ENCODE assay signal across 20 cellular contexts in genomic region chr16:67388591-67388990, GRCh38. TPM values are rescaled to one million over a fixed set of nuclear protein-coding genes. Genes with fewer than 3 reads are reported as not detected.
DNase-seq lines count a peak whose midpoint lies in the region; ATAC-seq, FAIRE-seq and TF ChIP-seq lines count a peak whose summit lies in the region.
"Had no signal": no experiment of that assay in that cellular context is flagged by ENCODE, and none has a peak within 500 bp of the region (broad histone marks: within the 10 kb centered on the region; RNA-seq: fewer than 3 reads in every experiment).

No MANE protein-coding gene starts in this region.

- no peak overlapping the region for H2AFZ ChIP-seq in H1 (ENCODE audit: low read length)
- no peak overlapping the region for H2AFZ ChIP-seq in osteoblast (ENCODE audit: low read length)
- H2AFZ ChIP-seq: GM23338 had no signal

- peaks cover 0 to 19% (median 8%) of the 10 kb centered on the region in 4 experiments; a peak in 6 of 7 replicates for H3K4me1 ChIP-seq in H1 (replicated peaks in 1 of 4; ENCODE audit: control insufficient read depth in 3 of 4, insufficient read depth in 4 of 4, low read length in 3 of 4)
- peaks cover 7% of the 10 kb centered on the region for H3K4me1 ChIP-seq in osteoblast (ENCODE audit: insufficient read depth, low read length)

- no peak for FAIRE-seq in H1 (lab: Jason Lieb, UNC)
- no peak for FAIRE-seq in GM12892 (lab: Jason Lieb, UNC)

- peak overlapping the region; percentile 45 for H4K91ac ChIP-seq in H1 (replicated peaks; ENCODE audit: insufficient read length, low read length)

- H3K36me3 ChIP-seq in H1 (ENCODE audit: control insufficient read depth in 2 of 4, insufficient read depth in 4 of 4, low read length in 3 of 4): no peaks in the 10 kb centered on the region
- H3K36me3 ChIP-seq in osteoblast (ENCODE audit: insufficient read depth, low read length): no peaks in the 10 kb centered on the region
- H3K36me3 ChIP-seq in brain microvascular endothelial cell (replicated peaks): no peaks in the 10 kb centered on the region
- H3K36me3 ChIP-seq: Peyer's patch, SJSA1 had no signal

- H2BK120ac ChIP-seq in H1 (replicated peaks; ENCODE audit: low read depth, low read length): no peak overlapping the region

- TF ChIP-seq POLR2A in H1 (IDR thresholded peaks at IDR 0.05; ENCODE audit: control extremely low read depth in 1 of 2, low read depth in 2 of 2, low read length in 2 of 2): no peak
- no peak for TF ChIP-seq POLR2A in GM12892 (IDR thresholded peaks at IDR 0.05; ENCODE audit: low read depth, low read length)

- H3K4me3 ChIP-seq in H1 (ENCODE audit: extremely low read depth in 1 of 4, insufficient read depth in 2 of 4, low read depth in 3 of 4, low read length in 4 of 4) (no peak overlapping the region), osteoblast (ENCODE audit: insufficient read depth, low read length) (no peak overlapping the region), brain microvascular endothelial cell (ENCODE audit: low read depth, low read length) (no peak overlapping the region)
- H3K4me3 ChIP-seq: GM23338, Peyer's patch, SJSA1 had no signal

- WGBS in H1 (ENCODE audit: extremely low coverage in 1 of 2, insufficient coverage in 1 of 2, insufficient read length in 1 of 2, insufficient replicate concordance in 2 of 2, low coverage in 1 of 2, low lambda C conversion rate in 2 of 2, missing lambda C conversion rate in 1 of 2), 2 experiments: 88% methylated on average over 1 of the region's 2 CpGs; no CpG with 5 or more reads in 1 of the 2 experiments

- H3K23me2 ChIP-seq in H1 (ENCODE audit: low read depth, low read length): no peaks in the 10 kb centered on the region; the same call in 1 of the 2 replicates

- no peak overlapping the region for H2BK12ac ChIP-seq in H1 (ENCODE audit: low read depth, low read length)

- H3K56ac ChIP-seq in H1 (replicated peaks; ENCODE audit: insufficient read length, low read depth, low read length): no peak overlapping the region

- no peak overlapping the region for H2AK5ac ChIP-seq in H1 (ENCODE audit: low read depth, low read length)

- H2BK20ac ChIP-seq in H1 (ENCODE audit: low read length): no peak overlapping the region

- TF ChIP-seq EP300 in H1 (IDR thresholded peaks at IDR 0.05; ENCODE audit: borderline replicate concordance in 1 of 2, low read depth in 2 of 2, low read length in 2 of 2): no peak

- H3K18ac ChIP-seq in H1 (ENCODE audit: extremely low read depth, low read length): no peak overlapping the region

- CTCF ChIA-PET in H1 (lab: Charles Lee; ENCODE audit: partially characterized antibody): interaction anchor here (0.6 to 32.4 kb wide), 10 partner anchors 8 to 224 kb away, joined by 3 to 476 read pairs (median 4); partner anchors contain the start of genes KCTD19, LRRC36 and ZDHHC1

- no peaks in the 10 kb centered on the region for H3K9me3 Mint-ChIP-seq in natural killer cell treated with Interleukin-12 subunit alpha and Interleukin-12 subunit beta and Interleukin-15 and Interleukin-18, amount 100 ng/mL, for 72 hours
- no peaks in the 10 kb centered on the region for H3K9me3 Mint-ChIP-seq in natural killer cell
- H3K9me3 Mint-ChIP-seq: GM23338 had no signal

- H3K4me2 ChIP-seq in H1 (ENCODE audit: insufficient read depth in 1 of 2, low read depth in 2 of 2, low read length in 2 of 2) (no peak overlapping the region), osteoblast (ENCODE audit: insufficient read depth, low read length) (no peak overlapping the region)
- H3K4me2 ChIP-seq: GM23338 had no signal

- H4K20me1 ChIP-seq in H1 (replicated peaks in 1 of 2; ENCODE audit: control insufficient read depth in 1 of 2, insufficient read depth in 2 of 2, low read length in 2 of 2): peaks cover 3 to 5% of the 10 kb centered on the region in 2 experiments
- H4K20me1 ChIP-seq in osteoblast (ENCODE audit: insufficient read depth, low read length): peaks cover 4% of the 10 kb centered on the region

- H3K4me3 Mint-ChIP-seq in natural killer cell treated with Interleukin-12 subunit alpha and Interleukin-12 subunit beta and Interleukin-15 and Interleukin-18, amount 100 ng/mL, for 72 hours: no peak overlapping the region
- no peak overlapping the region for H3K4me3 Mint-ChIP-seq in natural killer cell
- H3K4me3 Mint-ChIP-seq: GM23338 had no signal

- H3K79me1 ChIP-seq in H1 (ENCODE audit: low read depth, low read length): no peaks in the 10 kb centered on the region

- H4K5ac ChIP-seq in H1 (ENCODE audit: insufficient read length, low read depth, low read length): no peak overlapping the region

- H3K27me3 ChIP-seq in H1 (replicated peaks in 1 of 4; ENCODE audit: control insufficient read depth in 3 of 4, extremely low read depth in 1 of 4, insufficient read depth in 3 of 4, low read length in 3 of 4): peaks cover 7 to 23% (median 18%) of the 10 kb centered on the region in 4 experiments
- H3K27me3 ChIP-seq in osteoblast (ENCODE audit: insufficient read depth, low read length): peaks cover 18% of the 10 kb centered on the region
- H3K27me3 ChIP-seq in brain microvascular endothelial cell (replicated peaks): peaks cover 5% of the 10 kb centered on the region
- H3K27me3 ChIP-seq: Peyer's patch, SJSA1 had no signal

- H2BK5ac ChIP-seq in H1 (ENCODE audit: low read depth, low read length): no peak overlapping the region

- no peak overlapping the region for H3K27ac Mint-ChIP-seq in natural killer cell treated with Interleukin-12 subunit alpha and Interleukin-12 subunit beta and Interleukin-15 and Interleukin-18, amount 100 ng/mL, for 72 hours
- no peak overlapping the region for H3K27ac Mint-ChIP-seq in natural killer cell
- H3K27ac Mint-ChIP-seq: GM23338 had no signal

- H3K9me3 ChIP-seq in H1 (ENCODE audit: insufficient read depth in 2 of 2, low read depth in 1 of 2, low read length in 1 of 2) (no peaks in the 10 kb centered on the region), osteoblast (ENCODE audit: low read depth, low read length) (no peaks in the 10 kb centered on the region)
- H3K9me3 ChIP-seq: Peyer's patch, SJSA1 had no signal

- no peak for ATAC-seq in natural killer cell treated with Interleukin-12 subunit alpha and Interleukin-12 subunit beta and Interleukin-15 and Interleukin-18, amount 100 ng/mL, for 72 hours
- ATAC-seq in natural killer cell: no peak
- ATAC-seq in GM18519 (IDR thresholded peaks at IDR 0.05; ENCODE audit: low FRiP score, unreplicated experiment): no peak
- ATAC-seq: GM23338 had no signal

- intact Hi-C loops in natural killer cell (cut with micrococcal nuclease): no loop called here

- H3K23ac ChIP-seq in H1 (ENCODE audit: insufficient read length): no peak overlapping the region

- peak; percentile 31 for DNase-seq in natural killer cell treated with Interleukin-12 subunit alpha and Interleukin-12 subunit beta and Interleukin-15 and Interleukin-18, amount 100 ng/mL, for 72 hours (ENCODE audit: low spot score)
- DNase-seq in natural killer cell (no peak), H1 (ENCODE audit: low read depth in 1 of 2, low spot score in 2 of 2) (no peak), osteoblast (ENCODE audit: insufficient read length, low spot score, missing footprints) (peak; percentile 43), brain microvascular endothelial cell (no peak), GM12892 (ENCODE audit: insufficient read length) (no peak)
- DNase-seq: AML-193; DND-41; MM.1S; NCI-H1092; NCI-H1436 treated with DMSO at 0.1 percent for 48 hours; NCI-H2029; NCI-H69; NK-92 treated with Interleukin-12 subunit alpha and Interleukin-12 subunit beta, amount 100 ng/mL, for 24 hours had no signal

- H3K27me3 Mint-ChIP-seq in natural killer cell treated with Interleukin-12 subunit alpha and Interleukin-12 subunit beta and Interleukin-15 and Interleukin-18, amount 100 ng/mL, for 72 hours: peaks cover 12 to 23% of the 10 kb centered on the region in 2 donors
- H3K27me3 Mint-ChIP-seq in natural killer cell (ENCODE audit: low read depth in 2 of 2): peaks cover 9 to 24% of the 10 kb centered on the region in 2 donors

- in situ Hi-C loops in brain microvascular endothelial cell (cut with HindIII; ENCODE audit: low pct_ligation_motif_present, low sequenced_read_pairs): no loop called here

- TF ChIP-seq CTCF in natural killer cell (IDR thresholded peaks at IDR 0.05): no peak
- TF ChIP-seq CTCF in H1 (IDR thresholded peaks at IDR 0.05; ENCODE audit: control extremely low read depth in 1 of 3, insufficient read depth in 1 of 3, low read depth in 1 of 3, low read length in 3 of 3): no peak
- no peak for TF ChIP-seq CTCF in osteoblast (IDR thresholded peaks at IDR 0.05; ENCODE audit: extremely low read depth, low read depth, low read length)
- no peak for TF ChIP-seq CTCF in brain microvascular endothelial cell (IDR thresholded peaks at IDR 0.05; ENCODE audit: low read depth, low read length, missing control alignments)

- no peaks in the 10 kb centered on the region for H3K79me2 ChIP-seq in H1 (ENCODE audit: control insufficient read depth in 1 of 2, insufficient read depth in 2 of 2, low read length in 2 of 2)
- no peaks in the 10 kb centered on the region for H3K79me2 ChIP-seq in osteoblast (ENCODE audit: insufficient read depth, low read length)

- no peak overlapping the region for H4K8ac ChIP-seq in H1 (ENCODE audit: extremely low read depth, insufficient read depth, low read length)

- no peak overlapping the region for H2BK15ac ChIP-seq in H1 (ENCODE audit: low read length)

- no peak overlapping the region for H3K4ac ChIP-seq in H1 (replicated peaks; ENCODE audit: insufficient read length, low read depth, low read length)

- H3K36me3 Mint-ChIP-seq in natural killer cell treated with Interleukin-12 subunit alpha and Interleukin-12 subunit beta and Interleukin-15 and Interleukin-18, amount 100 ng/mL, for 72 hours: no peaks in the 10 kb centered on the region
- H3K36me3 Mint-ChIP-seq in natural killer cell: no peaks in the 10 kb centered on the region

- no peak overlapping the region for H3K14ac ChIP-seq in H1 (ENCODE audit: insufficient read length)

- POLR2A ChIA-PET in H1 (lab: Charles Lee; ENCODE audit: partially characterized antibody): interaction anchor here (1.1 to 1.3 kb wide), 2 partner anchors 13 to 18 kb away, joined by 3 to 4 read pairs; no protein-coding TSS in a partner anchor

- TF ChIP-seq RAD21 in H1 (IDR thresholded peaks at IDR 0.05 in 1 of 2, conservative IDR thresholded peaks at IDR 0.05 in 1 of 2; ENCODE audit: low read depth in 2 of 2, low read length in 2 of 2): no peak

- H3K27ac ChIP-seq in H1 (ENCODE audit: low read depth, low read length): no peak overlapping the region
- H3K27ac ChIP-seq in osteoblast (ENCODE audit: low read depth, low read length): no peak overlapping the region
- no peak overlapping the region for H3K27ac ChIP-seq in brain microvascular endothelial cell
- H3K27ac ChIP-seq: C4-2B, Peyer's patch, SJSA1 had no signal

- H3K9ac ChIP-seq in H1 (replicated peaks in 1 of 4; ENCODE audit: extremely low read depth in 1 of 4, low read depth in 3 of 4, low read length in 3 of 4): no peak overlapping the region

- peaks cover 0 to 3% of the 10 kb centered on the region in 2 donors for H3K4me1 Mint-ChIP-seq in natural killer cell treated with Interleukin-12 subunit alpha and Interleukin-12 subunit beta and Interleukin-15 and Interleukin-18, amount 100 ng/mL, for 72 hours (ENCODE audit: low read depth in 2 of 2)
- peaks cover 0 to 15% of the 10 kb centered on the region in 2 donors for H3K4me1 Mint-ChIP-seq in natural killer cell

RNA-seq across cellular contexts. Expression of gene TPPP3, which starts 4.7 kb away (rescaled TPM):
- total RNA-seq in natural killer cell treated with Interleukin-12 subunit alpha and Interleukin-12 subunit beta and Interleukin-15 and Interleukin-18, amount 100 ng/mL, for 72 hours: under 1 TPM in 1 of 2 donors, not detected in 1; 0.31 TPM
- total RNA-seq in natural killer cell (1 to 10 TPM in 2 of 3 donors, under 1 TPM in 1; 0.66 to 3.0 (median 1.4) TPM), osteoblast (0.59 and 0.72 TPM in 2 replicates)
- total RNA-seq in H1 (2021; fragmentation: NEBNext Ultra II Directional; extraction: Animal tissue kit (Norgen Biotek cat#: 25700)): 0.61 and 1.0 TPM in 2 replicates
- polyA plus RNA-seq in H1 (2011; rRNA removed): 0.77 and 1.3 TPM in 2 replicates
- 1.4 TPM for polyA plus RNA-seq in H1 (2011; cell fraction: cytosol; rRNA removed)
- 1.4 TPM for polyA plus RNA-seq in H1 (2011; cell fraction: nucleus; rRNA removed)
- polyA plus RNA-seq in H1 (2012, experiment 1 of 2): 0.70 to 1.4 TPM (median 0.81 TPM) in 4 replicates
- polyA plus RNA-seq in H1 (2012, experiment 2 of 2): 0.79 TPM
- 0.51 TPM for polyA plus RNA-seq in H1 (2013, experiment 1 of 2)
- 0.39 TPM for polyA plus RNA-seq in H1 (2013, experiment 2 of 2)
- 0.34 TPM in 1 of 2 replicates, not detected in the other for polyA minus RNA-seq in H1 (2011; rRNA and poly(A)+ RNA removed)
- polyA minus RNA-seq in H1 (2011; cell fraction: cytosol; rRNA and poly(A)+ RNA removed): not detected
- polyA minus RNA-seq in H1 (2011; cell fraction: nucleus; rRNA and poly(A)+ RNA removed): 1.1 TPM
- polyA plus RNA-seq in GM12892 (2012; ENCODE audit: missing spikeins): not detected
- total RNA-seq: SJSA1 had no signal

RNA-seq across cellular contexts. Expression of gene ZDHHC1, which starts 27.7 kb away (rescaled TPM):
- total RNA-seq in natural killer cell treated with Interleukin-12 subunit alpha and Interleukin-12 subunit beta and Interleukin-15 and Interleukin-18, amount 100 ng/mL, for 72 hours: 1 to 10 TPM; 1.6 to 2.0 TPM
- 1 to 10 TPM in 2 of 3 donors, under 1 TPM in 1; 0.88 to 2.5 (median 1.8) TPM for total RNA-seq in natural killer cell
- total RNA-seq in H1 (2021; fragmentation: NEBNext Ultra II Directional; extraction: Animal tissue kit (Norgen Biotek cat#: 25700)): 3.1 and 3.5 TPM in 2 replicates
- 4.9 and 7.5 TPM in 2 replicates for polyA plus RNA-seq in H1 (2011; rRNA removed)
- polyA plus RNA-seq in H1 (2011; cell fraction: cytosol; rRNA removed): 4.4 TPM
- 11.3 TPM for polyA plus RNA-seq in H1 (2011; cell fraction: nucleus; rRNA removed)
- polyA plus RNA-seq in H1 (2012, experiment 1 of 2): 2.6 to 5.3 TPM (median 3.4 TPM) in 4 replicates
- 2.2 TPM for polyA plus RNA-seq in H1 (2012, experiment 2 of 2)
- polyA plus RNA-seq in H1 (2013, experiment 1 of 2): 3.5 TPM
- polyA plus RNA-seq in H1 (2013, experiment 2 of 2): 3.4 TPM
- polyA minus RNA-seq in H1 (2011; rRNA and poly(A)+ RNA removed): 4.4 and 5.2 TPM in 2 replicates
- polyA minus RNA-seq in H1 (2011; cell fraction: cytosol; rRNA and poly(A)+ RNA removed): 2.8 TPM
- polyA minus RNA-seq in H1 (2011; cell fraction: nucleus; rRNA and poly(A)+ RNA removed): 10.0 TPM
- 9.0 and 13.3 TPM in 2 replicates for total RNA-seq in osteoblast
- 0.40 TPM for polyA plus RNA-seq in GM12892 (2012; ENCODE audit: missing spikeins)

RNA-seq across cellular contexts. Expression of gene HSD11B2, which starts 42.3 kb away (rescaled TPM):
- total RNA-seq in natural killer cell treated with Interleukin-12 subunit alpha and Interleukin-12 subunit beta and Interleukin-15 and Interleukin-18, amount 100 ng/mL, for 72 hours: not detected
- total RNA-seq in natural killer cell (not detected), osteoblast (not detected in 2 replicates)
- 25.9 and 28.7 TPM in 2 replicates for total RNA-seq in H1 (2021; fragmentation: NEBNext Ultra II Directional; extraction: Animal tissue kit (Norgen Biotek cat#: 25700))
- polyA plus RNA-seq in H1 (2011; rRNA removed): 32.9 and 41.9 TPM in 2 replicates
- polyA plus RNA-seq in H1 (2011; cell fraction: cytosol; rRNA removed): 27.5 TPM
- polyA plus RNA-seq in H1 (2011; cell fraction: nucleus; rRNA removed): 43.8 TPM
- 33.8 to 46.5 TPM (median 42.5 TPM) in 4 replicates for polyA plus RNA-seq in H1 (2012, experiment 1 of 2)
- polyA plus RNA-seq in H1 (2012, experiment 2 of 2): 32.9 TPM
- 52.3 TPM for polyA plus RNA-seq in H1 (2013, experiment 1 of 2)
- 54.7 TPM for polyA plus RNA-seq in H1 (2013, experiment 2 of 2)
- 13.5 and 16.7 TPM in 2 replicates for polyA minus RNA-seq in H1 (2011; rRNA and poly(A)+ RNA removed)
- polyA minus RNA-seq in H1 (2011; cell fraction: cytosol; rRNA and poly(A)+ RNA removed): 22.1 TPM
- polyA minus RNA-seq in H1 (2011; cell fraction: nucleus; rRNA and poly(A)+ RNA removed): 16.5 TPM
- polyA plus RNA-seq in GM12892 (2012; ENCODE audit: missing spikeins): 0.45 TPM
- total RNA-seq: G401, SJSA1 had no signal

Comparison
In these comparisons a context has a peak if more than half of its experiments do, and no peak if none do; other contexts are left out.
1. DNase-seq: peak in natural killer cell treated with Interleukin-12 subunit alpha and Interleukin-12 subunit beta and Interleukin-15 and Interleukin-18, amount 100 ng/mL, for 72 hours (single experiment) and osteoblast (single experiment); none in natural killer cell (single experiment), H1 (0 of 2), brain microvascular endothelial cell (single experiment) and GM12892 (single experiment).
2. RNA of gene HSD11B2, which starts 42.3 kb away (total RNA-seq): 25.9 to 28.7 TPM in H1; not detected in natural killer cell treated with Interleukin-12 subunit alpha and Interleukin-12 subunit beta and Interleukin-15 and Interleukin-18, amount 100 ng/mL, for 72 hours, not detected in natural killer cell and not detected in osteoblast; every median in the first group is over 10 times any median in the second.